ENCODE assay signal across 1 cellular context in the genomic region with DNA sequence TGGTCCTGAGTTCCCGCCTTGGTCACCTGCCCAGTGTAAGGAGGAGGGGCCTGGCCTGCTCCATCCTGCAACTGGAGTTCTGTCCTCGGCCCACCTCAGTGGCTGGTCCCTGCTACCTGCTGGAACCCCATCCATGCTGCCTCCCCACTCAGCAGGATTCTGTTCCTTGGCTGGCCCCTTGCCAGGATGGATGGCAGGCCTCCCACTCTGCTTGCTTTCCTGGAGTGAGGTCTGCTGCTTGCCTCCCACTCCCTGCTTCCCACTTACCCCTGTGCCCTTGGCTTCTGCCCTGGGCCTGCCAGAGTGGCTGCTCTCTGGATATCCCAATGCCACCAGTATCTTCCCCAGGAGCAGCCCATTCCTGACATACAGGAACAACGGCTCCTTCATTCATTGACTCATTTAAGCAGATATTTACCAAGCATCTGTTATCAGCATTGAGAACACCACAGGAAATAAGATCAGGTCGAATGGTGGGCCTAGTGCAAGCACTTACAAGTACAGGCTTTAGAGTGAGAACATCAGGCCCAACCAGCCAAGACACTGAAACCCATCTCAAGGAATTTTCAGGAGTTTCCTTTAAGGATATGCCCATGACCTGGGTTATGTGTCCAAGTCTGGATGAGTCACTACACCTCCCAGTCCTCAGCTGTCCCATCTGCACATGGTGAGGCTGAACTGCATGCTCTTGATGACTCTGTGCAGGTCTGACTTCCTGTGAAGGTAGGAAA.
TF ChIP-seq lines count a peak whose summit lies in the region.

No MANE protein-coding gene starts in this region.

TF ChIP-seq in A549, 52 proteins besides CTCF, POLR2A, EP300 and RAD21 (continued from another document):
- no peak for TF ChIP-seq MYC (IDR thresholded peaks at IDR 0.05; ENCODE audit: borderline replicate concordance, low read length)
- TF ChIP-seq NFE2L2 (conservative IDR thresholded peaks at IDR 0.05; ENCODE audit: low read length) = no peak
